14 cellular contexts compared by ENCODE assay signal in genomic region chr16:706189-707061, GRCh38. TPM values are rescaled to one million over a fixed set of nuclear protein-coding genes. Genes with fewer than 3 reads are reported as not detected.
A peak's percentile ranks its signal among the peaks of the same experiment; 100 is the strongest.
DNase-seq lines count a peak whose midpoint lies in the region; ATAC-seq, FAIRE-seq and TF ChIP-seq lines count a peak whose summit lies in the region.
"Had no signal": no experiment of that assay in that cellular context is flagged by ENCODE, and none has a peak within 500 bp of the region (broad histone marks: within the 10 kb centered on the region; RNA-seq: fewer than 3 reads in every experiment).

No MANE protein-coding gene starts in this region.

- TF ChIP-seq EP300 in A549 (IDR thresholded peaks at IDR 0.05), result no peak

- no peak for TF ChIP-seq POLR2A in A549 (IDR thresholded peaks at IDR 0.05; ENCODE audit: low read length)

- H3K4me3 ChIP-seq in A549, result peak overlapping the region; percentile 59
- no peak overlapping the region for H3K4me3 ChIP-seq in CD8-positive, alpha-beta T cell (ENCODE audit: low read depth, low read length)
- H3K4me3 ChIP-seq in NT2/D1 (ENCODE audit: insufficient read length, low read depth), result peak overlapping the region; percentile 24
- H3K4me3 ChIP-seq in iPS DF 6.9 (ENCODE audit: low read length), result peak overlapping the region; percentile 42; the same call in 1 of the 2 replicates
- H3K4me3 ChIP-seq: GM12878 had no signal

- H3K9me3 ChIP-seq in A549 (no peaks in the 10 kb centered on the region), NT2/D1 (ENCODE audit: insufficient read depth, low read length) (no peaks in the 10 kb centered on the region), iPS DF 6.9 (ENCODE audit: control insufficient read depth, insufficient read depth, low read length) (no peaks in the 10 kb centered on the region)
- H3K9me3 ChIP-seq in CD8-positive, alpha-beta T cell (ENCODE audit: low read length), result no peaks in the 10 kb centered on the region

- ATAC-seq in A549, result peak; percentile 9 to 41; a peak in 3 of 6 replicates
- ATAC-seq in CD8-positive, alpha-beta T cell, result no peak
- ATAC-seq in HG02642 (IDR thresholded peaks at IDR 0.05; ENCODE audit: poor library complexity, unreplicated experiment), result no peak
- no peak for ATAC-seq in HG03565 (IDR thresholded peaks at IDR 0.05; ENCODE audit: unreplicated experiment)
- ATAC-seq: GM12878 had no signal

- FAIRE-seq in A549 (lab: Jason Lieb, UNC) (no peak), D721Med (lab: Jason Lieb, UNC) (no peak)
- FAIRE-seq: frontal cortex, GM12878 had no signal

- CTCF ChIA-PET in A549 (lab: Yijun Ruan, JAX), result interaction anchor here (1.7 to 25.1 kb wide), 4 partner anchors 10 to 80 kb away, joined by 5 to 656 read pairs (median 92); partner anchors contain the start of genes ANTKMT, CCDC78, CHTF18 and CIAO3
- CTCF ChIA-PET in CD8-positive, alpha-beta T cell (lab: Charles Lee), result interaction anchor here (0.9 to 10.4 kb wide), 4 partner anchors 9 to 80 kb away, joined by 3 to 143 read pairs (median 4); partner anchors contain the start of genes ANTKMT, CHTF18, CIAO3 and METRN

- peaks cover 3% of the 10 kb centered on the region for H3K4me1 Mint-ChIP-seq in CD8-positive, alpha-beta T cell (ENCODE audit: low read depth)

- H3K36me3 ChIP-seq in CD8-positive, alpha-beta T cell (ENCODE audit: insufficient read depth, low read length), result no peaks in the 10 kb centered on the region
- no peaks in the 10 kb centered on the region for H3K36me3 ChIP-seq in NT2/D1 (ENCODE audit: insufficient read depth, insufficient read length, low read length)
- H3K36me3 ChIP-seq in iPS DF 6.9 (ENCODE audit: control insufficient read depth, insufficient read depth, low read length), result no peaks in the 10 kb centered on the region

- peaks cover 58% of the 10 kb centered on the region for H3K27me3 ChIP-seq in CD8-positive, alpha-beta T cell (ENCODE audit: insufficient read depth, low read length)
- H3K27me3 ChIP-seq in NT2/D1 (ENCODE audit: insufficient read depth, insufficient read length) (peaks cover 97% of the 10 kb centered on the region), iPS DF 6.9 (ENCODE audit: control insufficient read depth, insufficient read depth, low read length) (peaks cover 53% of the 10 kb centered on the region)

- no peaks in the 10 kb centered on the region for H3K9me3 Mint-ChIP-seq in CD8-positive, alpha-beta T cell

- DNase-seq in A549 (ENCODE audit: low read depth in 1 of 2, low spot score in 1 of 2) (no peak), NT2/D1 (ENCODE audit: low read depth, low spot score) (no peak), iPS DF 6.9 (ENCODE audit: low read depth, low spot score) (no peak), D721Med (ENCODE audit: insufficient read length, low spot score) (no peak), HCEC 1CT (no peak)
- DNase-seq in CD8-positive, alpha-beta T cell, result no peak
- DNase-seq: activated gamma-delta T cell treated with Interleukin-2 at 50 U/mL for 16 hours, cortex of kidney, NCI-H2029 treated with DMSO at 0.1 percent for 48 hours, SHP77 treated with DMSO at 0.1 percent for 48 hours had no signal

- H3K27ac ChIP-seq in A549 (peak overlapping the region; percentile 73 to 75; a peak in 5 of 6 replicates), iPS DF 6.9 (ENCODE audit: low read length) (no peak overlapping the region)
- H3K27ac ChIP-seq in CD8-positive, alpha-beta T cell (ENCODE audit: low read depth, low read length), result no peak overlapping the region

- 6% methylated on average over 31 of the region's 49 CpGs for WGBS in A549 (ENCODE audit: missing lambda C conversion rate)
- WGBS in iPS DF 6.9 (ENCODE audit: insufficient coverage, insufficient read length), result no CpG with 5 or more reads among the region's 49 CpGs

- no peak for TF ChIP-seq RAD21 in A549 (conservative IDR thresholded peaks at IDR 0.05 in 1 of 2, IDR thresholded peaks at IDR 0.05 in 1 of 2)

- no peaks in the 10 kb centered on the region for H3K36me3 Mint-ChIP-seq in CD8-positive, alpha-beta T cell

- intact Hi-C loops in CD8-positive, alpha-beta T cell (cut with DNase I, micrococcal nuclease), result no loop called here

- POLR2A ChIA-PET in A549 (lab: Yijun Ruan, JAX), result interaction anchor here (0.9 to 1.6 kb wide), 4 partner anchors 14 to 82 kb away, joined by 3 to 6 read pairs (median 4); partner anchors contain the start of genes ANTKMT, CHTF18 and RPUSD1
- POLR2A ChIA-PET in CD8-positive, alpha-beta T cell (lab: Charles Lee), result interaction anchor here (1.5 kb wide), 1 partner anchor 11 kb away, joined by 4 read pairs; no protein-coding TSS in a partner anchor

- no peak for TF ChIP-seq CTCF in A549 (IDR thresholded peaks at IDR 0.05)
- TF ChIP-seq CTCF in CD8-positive, alpha-beta T cell (IDR thresholded peaks at IDR 0.05), result no peak
- no peak for TF ChIP-seq CTCF in D721Med (IDR thresholded peaks at IDR 0.05; ENCODE audit: insufficient read depth, missing control alignments)

- peaks cover 48% of the 10 kb centered on the region for H3K27me3 Mint-ChIP-seq in CD8-positive, alpha-beta T cell (ENCODE audit: low read depth)

- H3K4me1 ChIP-seq in A549 (peaks cover 42% of the 10 kb centered on the region), NT2/D1 (ENCODE audit: insufficient read depth, insufficient read length) (peaks cover 35% of the 10 kb centered on the region), iPS DF 6.9 (ENCODE audit: control insufficient read depth, insufficient read depth, low read length) (peaks cover 6% of the 10 kb centered on the region; the same call in 1 of the 2 replicates)
- peaks cover 8% of the 10 kb centered on the region for H3K4me1 ChIP-seq in CD8-positive, alpha-beta T cell (ENCODE audit: insufficient read depth, low read length)

- H3K4me2 ChIP-seq in A549, result peak overlapping the region; percentile 100

- H3K4me3 Mint-ChIP-seq in CD8-positive, alpha-beta T cell, result peak overlapping the region; percentile 35

- H3K27ac Mint-ChIP-seq in CD8-positive, alpha-beta T cell, result no peak overlapping the region

- H3K9ac ChIP-seq in NT2/D1 (ENCODE audit: insufficient read length, low read depth), result peak overlapping the region; percentile 56

TF ChIP-seq in A549, 52 proteins besides CTCF, POLR2A, EP300 and RAD21 (continues in another document):
- TF ChIP-seq CHD4 (IDR thresholded peaks at IDR 0.05; ENCODE audit: borderline replicate concordance) (no peak), CBX8 (IDR thresholded peaks at IDR 0.05) (no peak), HEYL (CRISPR knock-in tag; IDR thresholded peaks at IDR 0.05) (no peak), RFX5 (IDR thresholded peaks at IDR 0.05) (no peak), RARB (CRISPR knock-in tag; IDR thresholded peaks at IDR 0.05) (no peak), BHLHE40 (IDR thresholded peaks at IDR 0.05; ENCODE audit: low read depth, low read length) (no peak), RCOR1 (IDR thresholded peaks at IDR 0.05; ENCODE audit: low read depth, low read length) (no peak), NR3C1 (IDR thresholded peaks at IDR 0.05) (no peak), ZC3H11A (IDR thresholded peaks at IDR 0.05) (no peak), FOSB (CRISPR knock-in tag; IDR thresholded peaks at IDR 0.05) (no peak), TP53 (CRISPR knock-in tag; IDR thresholded peaks at IDR 0.05) (no peak), MAFK (IDR thresholded peaks at IDR 0.05; ENCODE audit: partially characterized antibody) (no peak)
- TF ChIP-seq, protein P1, sequence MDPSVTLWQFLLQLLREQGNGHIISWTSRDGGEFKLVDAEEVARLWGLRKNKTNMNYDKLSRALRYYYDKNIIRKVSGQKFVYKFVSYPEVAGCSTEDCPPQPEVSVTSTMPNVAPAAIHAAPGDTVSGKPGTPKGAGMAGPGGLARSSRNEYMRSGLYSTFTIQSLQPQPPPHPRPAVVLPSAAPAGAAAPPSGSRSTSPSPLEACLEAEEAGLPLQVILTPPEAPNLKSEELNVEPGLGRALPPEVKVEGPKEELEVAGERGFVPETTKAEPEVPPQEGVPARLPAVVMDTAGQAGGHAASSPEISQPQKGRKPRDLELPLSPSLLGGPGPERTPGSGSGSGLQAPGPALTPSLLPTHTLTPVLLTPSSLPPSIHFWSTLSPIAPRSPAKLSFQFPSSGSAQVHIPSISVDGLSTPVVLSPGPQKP (IDR thresholded peaks at IDR 0.05; ENCODE audit: low read depth, low read length), result no peak

RNA-seq across cellular contexts. Expression of gene FBXL16, which starts 0.8 kb away (rescaled TPM):
- 0.53 and 0.54 TPM in 2 replicates for polyA plus RNA-seq in A549 (2011; rRNA removed)
- 1.1 and 2.4 TPM in 2 replicates for polyA plus RNA-seq in A549 (2012; cell fraction: cytosol; rRNA removed)
- 2.4 and 4.1 TPM in 2 replicates for polyA plus RNA-seq in A549 (2012; cell fraction: nucleus; rRNA removed)
- polyA plus RNA-seq in A549 (2017; fragmentation: RNase III; extraction: RNeasy Plus Mini Kit Qiagen cat#74134 plus additional on column Dnase treatment), result 1.1 to 1.4 TPM (median 1.2 TPM) in 3 replicates
- 0.21 and 0.29 TPM in 2 replicates for polyA minus RNA-seq in A549 (2011; rRNA and poly(A)+ RNA removed)
- total RNA-seq in CD8-positive, alpha-beta T cell, result 1 to 10 TPM; 4.4 to 4.6 TPM

RNA-seq across cellular contexts. Expression of gene METRN, which starts 8.5 kb away (rescaled TPM):
- polyA plus RNA-seq in A549 (2011; rRNA removed) (33.8 and 41.0 TPM in 2 replicates), A549 (2017; fragmentation: RNase III; extraction: RNeasy Plus Mini Kit Qiagen cat#74134 plus additional on column Dnase treatment) (72.7 to 82.2 TPM (median 81.0 TPM) in 3 replicates)
- polyA plus RNA-seq in A549 (2012; cell fraction: cytosol; rRNA removed), result 128 and 228 TPM in 2 replicates
- polyA plus RNA-seq in A549 (2012; cell fraction: nucleus; rRNA removed), result 107 and 207 TPM in 2 replicates
- 16.9 and 19.6 TPM in 2 replicates for polyA minus RNA-seq in A549 (2011; rRNA and poly(A)+ RNA removed)
- 10 to 100 TPM in 1 of 2 experiments, 1 to 10 TPM in 1; 9.2 to 10.1 TPM for total RNA-seq in CD8-positive, alpha-beta T cell

RNA-seq across cellular contexts. Expression of gene ANTKMT, which starts 14.5 kb away (rescaled TPM):
- polyA plus RNA-seq in A549 (2011; rRNA removed) (10.9 and 11.9 TPM in 2 replicates), A549 (2017; fragmentation: RNase III; extraction: RNeasy Plus Mini Kit Qiagen cat#74134 plus additional on column Dnase treatment) (49.2 to 55.8 TPM (median 55.2 TPM) in 3 replicates)
- 79.6 and 99.7 TPM in 2 replicates for polyA plus RNA-seq in A549 (2012; cell fraction: cytosol; rRNA removed)
- 161 and 226 TPM in 2 replicates for polyA plus RNA-seq in A549 (2012; cell fraction: nucleus; rRNA removed)
- polyA minus RNA-seq in A549 (2011; rRNA and poly(A)+ RNA removed), result 2.6 and 3.7 TPM in 2 replicates
- total RNA-seq in CD8-positive, alpha-beta T cell, result 10 to 100 TPM; 24.7 to 29.6 TPM

RNA-seq across cellular contexts. Expression of gene WDR24, which starts 16.2 kb away (rescaled TPM):
- polyA plus RNA-seq in A549 (2011; rRNA removed) (2.7 and 3.0 TPM in 2 replicates), A549 (2017; fragmentation: RNase III; extraction: RNeasy Plus Mini Kit Qiagen cat#74134 plus additional on column Dnase treatment) (5.6 to 7.6 TPM (median 6.6 TPM) in 3 replicates)
- polyA plus RNA-seq in A549 (2012; cell fraction: cytosol; rRNA removed), result 7.4 and 8.0 TPM in 2 replicates
- polyA plus RNA-seq in A549 (2012; cell fraction: nucleus; rRNA removed), result 35.9 and 47.7 TPM in 2 replicates
- 2.8 and 5.1 TPM in 2 replicates for polyA minus RNA-seq in A549 (2011; rRNA and poly(A)+ RNA removed)
- 10 to 100 TPM; 11.8 to 12.1 TPM for total RNA-seq in CD8-positive, alpha-beta T cell

RNA-seq across cellular contexts. Expression of gene CCDC78, which starts 19.8 kb away (rescaled TPM):
- polyA plus RNA-seq in A549 (2011; rRNA removed) (1.1 and 1.7 TPM in 2 replicates), A549 (2017; fragmentation: RNase III; extraction: RNeasy Plus Mini Kit Qiagen cat#74134 plus additional on column Dnase treatment) (4.7 to 5.9 TPM (median 5.6 TPM) in 3 replicates)
- polyA plus RNA-seq in A549 (2012; cell fraction: cytosol; rRNA removed), result 7.3 and 9.7 TPM in 2 replicates
- 72.7 and 90.6 TPM in 2 replicates for polyA plus RNA-seq in A549 (2012; cell fraction: nucleus; rRNA removed)
- polyA minus RNA-seq in A549 (2011; rRNA and poly(A)+ RNA removed), result 0.49 and 0.74 TPM in 2 replicates
- 1 to 10 TPM; 3.6 to 5.5 TPM for total RNA-seq in CD8-positive, alpha-beta T cell

Comparison
In these comparisons a context has a peak if more than half of its experiments do, and no peak if none do; other contexts are left out.
1. ATAC-seq: peak in A549 (2 of 2); none in CD8-positive, alpha-beta T cell (single experiment), HG02642 (single experiment) and HG03565 (single experiment).
2. H3K27ac ChIP-seq: peak in A549 (2 of 2); none in CD8-positive, alpha-beta T cell (single experiment) and iPS DF 6.9 (single experiment).